In genomic region chr12:575948-576612, GRCh38 we compare ENCODE assay signal across 8 cellular contexts.
DNase-seq lines count a peak whose midpoint lies in the region; ATAC-seq, FAIRE-seq and TF ChIP-seq lines count a peak whose summit lies in the region.

No MANE protein-coding gene starts in this region.

- peaks cover 55% of the 10 kb centered on the region for H3F3A ChIP-seq in neural progenitor cell (ENCODE audit: low read depth)

- H3K4me1 Mint-ChIP-seq in activated T-helper 2 cell treated with anti-CD3 and anti-CD28 coated beads, Interferon-gamma antibody, Interleukin-2, Interleukin-4, amounts not matched to agents 10 μg/mL and 5 μg/mL and 100 μg/mL, durations not matched to agents 14 hours and 24 hours and 36 hours (ENCODE audit: low read depth): peaks cover 25% of the 10 kb centered on the region
- H3K4me1 Mint-ChIP-seq in neural progenitor cell: peaks cover 41% of the 10 kb centered on the region

- H3K9me3 ChIP-seq in neural progenitor cell (ENCODE audit: low read depth): no peaks in the 10 kb centered on the region
- H3K9me3 ChIP-seq in stomach smooth muscle (ENCODE audit: control insufficient read depth in 2 of 2, low read length in 2 of 2): peaks cover 0 to 4% of the 10 kb centered on the region in 2 donors

- peaks cover 3% of the 10 kb centered on the region for H3K27me3 Mint-ChIP-seq in activated T-helper 2 cell treated with anti-CD3 and anti-CD28 coated beads, Interferon-gamma antibody, Interleukin-2, Interleukin-4, amounts not matched to agents 10 μg/mL and 5 μg/mL and 100 μg/mL, durations not matched to agents 14 hours and 24 hours and 36 hours (ENCODE audit: low read depth)
- H3K27me3 Mint-ChIP-seq in neural progenitor cell (ENCODE audit: insufficient read depth, low read depth): peaks cover 22% of the 10 kb centered on the region

- H3K4me3 ChIP-seq in ACC112 (ENCODE audit: low read depth, low read length): 0 out of 2 replicates have a peak overlapping the region, but pooled peaks have one; percentile 21
- no peak overlapping the region for H3K4me3 ChIP-seq in neural progenitor cell
- peak overlapping the region; percentile 34 to 63 for H3K4me3 ChIP-seq in stomach smooth muscle (ENCODE audit: low read length in 2 of 2)

- ATAC-seq in GM18909 (IDR thresholded peaks at IDR 0.05; ENCODE audit: poor library complexity, unreplicated experiment): peak; percentile 73

- H3K4me1 ChIP-seq in ACC112 (ENCODE audit: control insufficient read depth, insufficient read depth, low read length, unreplicated experiment) (peaks cover 38% of the 10 kb centered on the region), neural progenitor cell (peaks cover 45% of the 10 kb centered on the region), stomach smooth muscle (ENCODE audit: control insufficient read depth, insufficient read depth, low read length) (peaks cover 35% of the 10 kb centered on the region)

- H3K27ac ChIP-seq in ACC112 (ENCODE audit: low read depth, low read length) (peak overlapping the region; percentile 73), neural progenitor cell (no peak overlapping the region), stomach smooth muscle (ENCODE audit: low read length) (peak overlapping the region; percentile 60)

- TF ChIP-seq EP300 in Ishikawa (IDR thresholded peaks at IDR 0.05; ENCODE audit: borderline replicate concordance): 0 out of 2 replicates have a peak, but pooled peaks have one; percentile 33

- H3K36me3 ChIP-seq in ACC112 (ENCODE audit: insufficient read depth, low read length) (no peaks in the 10 kb centered on the region), neural progenitor cell (no peaks in the 10 kb centered on the region), stomach smooth muscle (ENCODE audit: control insufficient read depth in 2 of 2, insufficient read depth in 2 of 2, low read length in 2 of 2) (no peaks in the 10 kb centered on the region)

- peak overlapping the region; percentile 74 for H3K27ac Mint-ChIP-seq in activated T-helper 2 cell treated with anti-CD3 and anti-CD28 coated beads, Interferon-gamma antibody, Interleukin-2, Interleukin-4, amounts not matched to agents 10 μg/mL and 5 μg/mL and 100 μg/mL, durations not matched to agents 14 hours and 24 hours and 36 hours
- no peak overlapping the region for H3K27ac Mint-ChIP-seq in neural progenitor cell

- H2AFZ ChIP-seq in ACC112 (ENCODE audit: low read length, unreplicated experiment) (peak overlapping the region; percentile 90), neural progenitor cell (replicated peaks) (peak overlapping the region; percentile 86)

- H3K9ac ChIP-seq in neural progenitor cell: no peak overlapping the region
- peak overlapping the region in 1 of 2 donors; percentile 29 for H3K9ac ChIP-seq in stomach smooth muscle (ENCODE audit: low read length in 2 of 2)

- intact Hi-C loops in activated T-helper 2 cell treated with anti-CD3 and anti-CD28 coated beads, Interferon-gamma antibody, Interleukin-2, Interleukin-4, amounts not matched to agents 10 μg/mL and 5 μg/mL and 100 μg/mL, durations not matched to agents 14 hours and 24 hours and 36 hours (cut with micrococcal nuclease): loop anchor here (1.0 to 2.0 kb wide), 5 partner anchors 67 to 373 kb away; partner anchors contain the start of genes RAD52 and WNK1

- no peaks in the 10 kb centered on the region for H4K20me1 ChIP-seq in neural progenitor cell (ENCODE audit: low read depth)

- H3K4me3 Mint-ChIP-seq in activated T-helper 2 cell treated with anti-CD3 and anti-CD28 coated beads, Interferon-gamma antibody, Interleukin-2, Interleukin-4, amounts not matched to agents 10 μg/mL and 5 μg/mL and 100 μg/mL, durations not matched to agents 14 hours and 24 hours and 36 hours (ENCODE audit: low read depth): no peak overlapping the region
- H3K4me3 Mint-ChIP-seq in neural progenitor cell: no peak overlapping the region

- DNase-seq in RCC 7860 (ENCODE audit: low spot score) (peak; percentile 41), fibroblast of the conjunctiva (ENCODE audit: low read depth) (peak; percentile 72), neural progenitor cell (ENCODE audit: low spot score) (peak; percentile 83)
- DNase-seq in activated T-helper 2 cell treated with anti-CD3 and anti-CD28 coated beads, Interferon-gamma antibody, Interleukin-2, Interleukin-4, amounts not matched to agents 10 μg/mL and 5 μg/mL and 100 μg/mL, durations not matched to agents 14 hours and 24 hours and 36 hours (ENCODE audit: low spot score): peak; percentile 80

- TF ChIP-seq RAD21 in Ishikawa (IDR thresholded peaks at IDR 0.05; ENCODE audit: low read depth): peak; percentile 88

- no peak for FAIRE-seq in RCC 7860 (lab: Jason Lieb, UNC)

- peaks cover 2% of the 10 kb centered on the region for H3K36me3 Mint-ChIP-seq in activated T-helper 2 cell treated with anti-CD3 and anti-CD28 coated beads, Interferon-gamma antibody, Interleukin-2, Interleukin-4, amounts not matched to agents 10 μg/mL and 5 μg/mL and 100 μg/mL, durations not matched to agents 14 hours and 24 hours and 36 hours (ENCODE audit: low read depth)
- peaks cover 2% of the 10 kb centered on the region for H3K36me3 Mint-ChIP-seq in neural progenitor cell

- H3K27me3 ChIP-seq in ACC112 (ENCODE audit: insufficient read depth, low read length) (no peaks in the 10 kb centered on the region), neural progenitor cell (peaks cover 12% of the 10 kb centered on the region), stomach smooth muscle (ENCODE audit: control insufficient read depth in 1 of 2, insufficient read depth in 2 of 2, low read length in 2 of 2) (no peaks in the 10 kb centered on the region)

- peak; percentile 97 for TF ChIP-seq CTCF in neural progenitor cell (IDR thresholded peaks at IDR 0.05)

- H3K4me2 ChIP-seq in neural progenitor cell: no peak overlapping the region

- no peaks in the 10 kb centered on the region for H3K79me2 ChIP-seq in ACC112 (ENCODE audit: control insufficient read depth, insufficient read depth, low read length, unreplicated experiment)
- no peaks in the 10 kb centered on the region for H3K79me2 ChIP-seq in neural progenitor cell (ENCODE audit: low read depth)

- H3K9me3 Mint-ChIP-seq in activated T-helper 2 cell treated with anti-CD3 and anti-CD28 coated beads, Interferon-gamma antibody, Interleukin-2, Interleukin-4, amounts not matched to agents 10 μg/mL and 5 μg/mL and 100 μg/mL, durations not matched to agents 14 hours and 24 hours and 36 hours: no peaks in the 10 kb centered on the region
- H3K9me3 Mint-ChIP-seq in neural progenitor cell: peaks cover 4% of the 10 kb centered on the region

TF ChIP-seq in Ishikawa, 13 proteins besides CTCF, POLR2A, EP300 and RAD21:
- TF ChIP-seq TAF1 (IDR thresholded peaks at IDR 0.05; ENCODE audit: low read depth): peak; percentile 55; the same call in 1 of the 2 replicates
- peak; percentile 99 for TF ChIP-seq MAX (IDR thresholded peaks at IDR 0.05)
- peak; percentile 36; the same call in 1 of the 2 replicates for TF ChIP-seq YY1 (IDR thresholded peaks at IDR 0.05; ENCODE audit: low read depth)
- peak; percentile 95 for TF ChIP-seq USF1 (IDR thresholded peaks at IDR 0.05)
- no peak for TF ChIP-seq CREB1 (IDR thresholded peaks at IDR 0.05; ENCODE audit: low read depth)
- TF ChIP-seq CEBPB (IDR thresholded peaks at IDR 0.05): no peak
- TF ChIP-seq ZBTB7A (IDR thresholded peaks at IDR 0.05; ENCODE audit: low read depth): no peak
